24 cellular contexts compared by ENCODE assay signal in genomic region chr15:87656373-87656772, GRCh38.
DNase-seq lines count a peak whose midpoint lies in the region; ATAC-seq, FAIRE-seq and TF ChIP-seq lines count a peak whose summit lies in the region.
"Had no signal": no experiment of that assay in that cellular context is flagged by ENCODE, and none has a peak within 500 bp of the region (broad histone marks: within the 10 kb centered on the region; RNA-seq: fewer than 3 reads in every experiment).

No MANE protein-coding gene starts in this region.

- no peak overlapping the region for H3K23ac ChIP-seq in trophoblast cell (ENCODE audit: low read length)

- H3K9me3 Mint-ChIP-seq in MCF 10A (ENCODE audit: unreplicated experiment) (no peaks in the 10 kb centered on the region), type B pancreatic cell (no peaks in the 10 kb centered on the region)
- H3K9me3 Mint-ChIP-seq: CD8-positive, alpha-beta T cell had no signal

- no peak overlapping the region for H2AK5ac ChIP-seq in trophoblast cell (ENCODE audit: low read length)

- no peak overlapping the region for H2BK5ac ChIP-seq in trophoblast cell (ENCODE audit: low read depth, low read length, poor library complexity)

- no peak overlapping the region for H3K4ac ChIP-seq in trophoblast cell (ENCODE audit: low read depth, low read length)

- intact Hi-C loops in mammary epithelial cell (cut with micrococcal nuclease): no loop called here
- intact Hi-C loops in MCF 10A (cut with micrococcal nuclease): no loop called here
- intact Hi-C loops in K562 (cut with micrococcal nuclease): no loop called here
- intact Hi-C loops in dorsolateral prefrontal cortex (cut with DNase I): no loop called here

- no peak overlapping the region for H2BK120ac ChIP-seq in trophoblast cell (ENCODE audit: insufficient read depth, low read length, poor library complexity)

- FAIRE-seq in K562 (lab: Jason Lieb, UNC): no peak
- FAIRE-seq: A549, D721Med, G401.6, GM12891, GM19239 had no signal

- no peak for TF ChIP-seq RAD21 in K562 (CRISPR knock-in tag; conservative IDR thresholded peaks at IDR 0.05 in 1 of 2, IDR thresholded peaks at IDR 0.05 in 1 of 2)

- TF ChIP-seq EP300 in K562 (IDR thresholded peaks at IDR 0.05; ENCODE audit: low read length): no peak

- H3K27me3 ChIP-seq in mammary epithelial cell (ENCODE audit: insufficient read depth, low read length) (no peaks in the 10 kb centered on the region), K562 (ENCODE audit: control insufficient read depth in 2 of 2, insufficient read depth in 2 of 2, low read length in 2 of 2) (no peaks in the 10 kb centered on the region), trophoblast cell (ENCODE audit: insufficient read depth, low read length) (no peaks in the 10 kb centered on the region), dorsolateral prefrontal cortex (no peaks in the 10 kb centered on the region)
- H3K27me3 ChIP-seq: BLaER1 treated with 17β-estradiol and CSF1 and Interleukin-3, amounts not matched to agents 10 nM and 100 nM had no signal

- H3K36me3 Mint-ChIP-seq in MCF 10A (ENCODE audit: insufficient read depth, unreplicated experiment) (no peaks in the 10 kb centered on the region), type B pancreatic cell (no peaks in the 10 kb centered on the region)
- H3K36me3 Mint-ChIP-seq: CD8-positive, alpha-beta T cell had no signal

- no peak for ATAC-seq in K562
- ATAC-seq in GM21529 (IDR thresholded peaks at IDR 0.05; ENCODE audit: unreplicated experiment): no peak
- ATAC-seq: A549; CD8-positive, alpha-beta T cell had no signal

- no peak overlapping the region for H3K14ac ChIP-seq in trophoblast cell (ENCODE audit: low read length)

- BruUV-seq in mammary epithelial cell (replicated peaks; lab: Mats Ljungman, UMichigan) (no TSS peak), MCF 10A (replicated peaks; lab: Mats Ljungman, UMichigan) (no TSS peak), K562 (replicated peaks; lab: Mats Ljungman, UMichigan) (no TSS peak)

- H4K8ac ChIP-seq in trophoblast cell (ENCODE audit: low read depth, low read length): no peak overlapping the region

- CTCF ChIA-PET in mammary epithelial cell (lab: Charles Lee; ENCODE audit: low non-redundant PET) (no interaction called here), MCF 10A (lab: Yijun Ruan, JAX) (interaction anchor here (0.6 to 1.6 kb wide), 3 partner anchors 11 to 23 kb away, joined by 3 to 4 read pairs (median 3); no protein-coding TSS in a partner anchor), K562 (lab: Yijun Ruan, JAX; ENCODE audit: low intra/inter-chr PET ratio) (no interaction called here)

- H3K27ac Mint-ChIP-seq in MCF 10A (ENCODE audit: low read depth, unreplicated experiment): no peak overlapping the region
- H3K27ac Mint-ChIP-seq in type B pancreatic cell: peak overlapping the region; percentile 36
- H3K27ac Mint-ChIP-seq: B cell; CD4-positive, alpha-beta T cell; CD8-positive, alpha-beta T cell had no signal

- H3K4me1 Mint-ChIP-seq in MCF 10A (ENCODE audit: insufficient read depth, unreplicated experiment) (peaks cover 19% of the 10 kb centered on the region), type B pancreatic cell (ENCODE audit: unreplicated experiment) (peaks cover 2% of the 10 kb centered on the region)
- H3K4me1 Mint-ChIP-seq: B cell had no signal

- in situ Hi-C loops in mammary epithelial cell (cut with MboI; ENCODE audit: low sequenced_read_pairs in 2 of 2): no loop called here
- in situ Hi-C loops in K562 (cut with MboI): no loop called here

- no peaks in the 10 kb centered on the region for H3K36me3 ChIP-seq in mammary epithelial cell (ENCODE audit: insufficient read depth, low read length)
- peaks cover 21% of the 10 kb centered on the region; the same call in 1 of the 3 replicates for H3K36me3 ChIP-seq in K562 (ENCODE audit: control insufficient read depth, insufficient read depth, low read length)
- no peaks in the 10 kb centered on the region for H3K36me3 ChIP-seq in trophoblast cell (ENCODE audit: control insufficient read depth in 1 of 2, insufficient read depth in 2 of 2, low read length in 2 of 2)
- H3K36me3 ChIP-seq: BLaER1 treated with 17β-estradiol and CSF1 and Interleukin-3, amounts not matched to agents 10 nM and 100 nM had no signal

- H2BK12ac ChIP-seq in trophoblast cell (ENCODE audit: low read length): no peak overlapping the region

- no peak overlapping the region for H3K4me3 ChIP-seq in mammary epithelial cell (replicated peaks in 1 of 3; ENCODE audit: insufficient read depth in 1 of 3, low read depth in 2 of 3, low read length in 3 of 3)
- no peak overlapping the region for H3K4me3 ChIP-seq in K562
- H3K4me3 ChIP-seq in trophoblast cell (ENCODE audit: low read depth, low read length): no peak overlapping the region
- no peak overlapping the region for H3K4me3 ChIP-seq in dorsolateral prefrontal cortex
- H3K4me3 ChIP-seq: A549; BLaER1 treated with 17β-estradiol and CSF1 and Interleukin-3, amounts not matched to agents 10 nM and 100 nM had no signal

- H4K12ac ChIP-seq in trophoblast cell (ENCODE audit: low read depth, low read length): no peak overlapping the region

- dilution Hi-C loops in mammary epithelial cell (cut with HindIII; ENCODE audit: low sequenced_read_pairs): no loop called here

- no peak for TF ChIP-seq POLR2A in K562 (conservative IDR thresholded peaks at IDR 0.05)

- POLR2A ChIA-PET in MCF 10A (lab: Yijun Ruan, JAX) (no interaction called here), K562 (lab: Yijun Ruan, JAX) (no interaction called here)

- H3K4me2 ChIP-seq in mammary epithelial cell (ENCODE audit: insufficient read depth, low read depth, low read length) (peak overlapping the region; percentile 0), K562 (ENCODE audit: insufficient read depth, low read length) (no peak overlapping the region), trophoblast cell (ENCODE audit: low read length) (no peak overlapping the region)
- H3K4me2 ChIP-seq: A549; BLaER1 treated with 17β-estradiol and CSF1 and Interleukin-3, amounts not matched to agents 10 nM and 100 nM had no signal

- H4K91ac ChIP-seq in trophoblast cell (ENCODE audit: low read depth, low read length): no peak overlapping the region

- H3K9me1 ChIP-seq in K562 (ENCODE audit: control insufficient read depth, insufficient read depth, low read length): no peaks in the 10 kb centered on the region

- H3K79me1 ChIP-seq in trophoblast cell (ENCODE audit: low read length): no peaks in the 10 kb centered on the region

- H3K9ac ChIP-seq in mammary epithelial cell (ENCODE audit: insufficient read depth, low read length): no peak overlapping the region
- H3K9ac ChIP-seq in K562 (ENCODE audit: insufficient read depth in 1 of 2, low read depth in 2 of 2, low read length in 2 of 2): no peak overlapping the region
- H3K9ac ChIP-seq in trophoblast cell (ENCODE audit: low read length): no peak overlapping the region
- H3K9ac ChIP-seq: BLaER1 treated with 17β-estradiol and CSF1 and Interleukin-3, amounts not matched to agents 10 nM and 100 nM had no signal

- TF ChIP-seq CTCF in mammary epithelial cell (conservative IDR thresholded peaks at IDR 0.05 in 1 of 2, IDR thresholded peaks at IDR 0.05 in 1 of 2; ENCODE audit: extremely low read depth in 1 of 2, insufficient read depth in 1 of 2, low read depth in 1 of 2, low read length in 2 of 2): no peak
- TF ChIP-seq CTCF in MCF 10A (IDR thresholded peaks at IDR 0.05; ENCODE audit: unreplicated experiment): no peak
- no peak for TF ChIP-seq CTCF in K562 (IDR thresholded peaks at IDR 0.05 in 2 of 3, conservative IDR thresholded peaks at IDR 0.05 in 1 of 3; ENCODE audit: insufficient read depth in 2 of 3, low read depth in 1 of 3, low read length in 3 of 3)
- TF ChIP-seq CTCF in type B pancreatic cell (conservative IDR thresholded peaks at IDR 0.05): no peak
- no peak for TF ChIP-seq CTCF in dorsolateral prefrontal cortex (IDR thresholded peaks at IDR 0.05 in 54 of 56, conservative IDR thresholded peaks at IDR 0.05 in 2 of 56; ENCODE audit: low read depth in 1 of 56, partially characterized antibody in 56 of 56)

- H4K20me1 ChIP-seq in mammary epithelial cell (ENCODE audit: insufficient read depth, low read length) (no peaks in the 10 kb centered on the region), K562 (replicated peaks; ENCODE audit: control insufficient read depth, insufficient read depth, low read length) (0 out of 2 replicates have a peak, but pooled peaks cover 2% of the 10 kb centered on the region)
- H4K20me1 ChIP-seq: BLaER1 treated with 17β-estradiol and CSF1 and Interleukin-3, amounts not matched to agents 10 nM and 100 nM had no signal

- H3K79me2 ChIP-seq in mammary epithelial cell (ENCODE audit: insufficient read depth, low read length) (no peaks in the 10 kb centered on the region), K562 (ENCODE audit: control insufficient read depth, insufficient read depth, low read length) (peaks cover 11% of the 10 kb centered on the region; the same call in 2 of the 3 replicates), trophoblast cell (ENCODE audit: control insufficient read depth, insufficient read depth, low read length, poor library complexity) (no peaks in the 10 kb centered on the region)

- DNase-seq in mammary epithelial cell (no peak), MCF 10A (ENCODE audit: unreplicated experiment) (no peak), K562 (ENCODE audit: extremely low read depth in 1 of 4, low spot score in 3 of 4) (no peak), trophoblast cell (peak; percentile 47 to 71), type B pancreatic cell (ENCODE audit: extremely low spot score, unreplicated experiment) (no peak), HuH-7 (ENCODE audit: low spot score) (no peak), dorsolateral prefrontal cortex (no peak)
- DNase-seq: AML-193; Caco-2; Calu3; CD4-positive, alpha-beta T cell; CD8-positive, alpha-beta T cell; DMS79 treated with DMSO at 0.1 percent for 48 hours; GF-D8 had no signal

- H3K4me1 ChIP-seq in mammary epithelial cell (ENCODE audit: insufficient read depth, low read length) (peaks cover 13% of the 10 kb centered on the region), K562 (replicated peaks in 1 of 2; ENCODE audit: control insufficient read depth in 2 of 2, insufficient read depth in 2 of 2, low read length in 2 of 2) (peaks cover 13 to 21% of the 10 kb centered on the region in 2 experiments; a peak in 4 of 5 replicates), trophoblast cell (ENCODE audit: control insufficient read depth in 1 of 2, insufficient read depth in 2 of 2, low read length in 2 of 2) (no peaks in the 10 kb centered on the region)
- H3K4me1 ChIP-seq: BLaER1 treated with 17β-estradiol and CSF1 and Interleukin-3, amounts not matched to agents 10 nM and 100 nM; Caco-2 had no signal

- H3K4me3 Mint-ChIP-seq in MCF 10A (ENCODE audit: unreplicated experiment): no peak overlapping the region
- no peak overlapping the region for H3K4me3 Mint-ChIP-seq in type B pancreatic cell
- H3K4me3 Mint-ChIP-seq: B cell; CD4-positive, alpha-beta T cell; CD8-positive, alpha-beta T cell had no signal

- H3K9me3 ChIP-seq in mammary epithelial cell (replicated peaks; ENCODE audit: insufficient read depth, low read length): no peaks in the 10 kb centered on the region
- no peaks in the 10 kb centered on the region for H3K9me3 ChIP-seq in K562 (replicated peaks; ENCODE audit: control insufficient read depth, insufficient read depth, low read depth, low read length)
- H3K9me3 ChIP-seq in trophoblast cell (ENCODE audit: insufficient read depth, low read depth, low read length): no peaks in the 10 kb centered on the region
- H3K9me3 ChIP-seq: A549; BLaER1 treated with 17β-estradiol and CSF1 and Interleukin-3, amounts not matched to agents 10 nM and 100 nM; Caco-2 had no signal

- 100% methylated on average over 1 of the region's 1 CpG for WGBS in mammary epithelial cell (ENCODE audit: low coverage, missing lambda C conversion rate)
- WGBS in K562 (ENCODE audit: insufficient coverage, low coverage, missing lambda C conversion rate): 33% methylated on average over 1 of the region's 1 CpG
- WGBS in trophoblast cell (ENCODE audit: extremely low coverage, insufficient coverage, insufficient read length): no CpG with 5 or more reads among the region's 1 CpG

- H2AFZ ChIP-seq in mammary epithelial cell (ENCODE audit: low read depth, low read length) (peak overlapping the region; percentile 16), K562 (ENCODE audit: low read depth, low read length) (no peak overlapping the region), trophoblast cell (ENCODE audit: insufficient read depth, low read length, poor library complexity) (no peak overlapping the region)

- no peak overlapping the region for H3K18ac ChIP-seq in trophoblast cell (ENCODE audit: low read length)

- no peak overlapping the region for H3K27ac ChIP-seq in mammary epithelial cell (ENCODE audit: insufficient read depth, low read depth, low read length)
- H3K27ac ChIP-seq in K562 (ENCODE audit: extremely low read depth, low read depth, low read length): no peak overlapping the region
- no peak overlapping the region for H3K27ac ChIP-seq in trophoblast cell (ENCODE audit: low read depth, low read length)
- H3K27ac ChIP-seq in dorsolateral prefrontal cortex: no peak overlapping the region
- H3K27ac ChIP-seq: 22Rv1; A549; BLaER1 treated with 17β-estradiol and CSF1 and Interleukin-3, amounts not matched to agents 10 nM and 100 nM; C4-2B had no signal

- no peaks in the 10 kb centered on the region for H3K27me3 Mint-ChIP-seq in MCF 10A (ENCODE audit: insufficient read depth, unreplicated experiment)
- no peaks in the 10 kb centered on the region for H3K27me3 Mint-ChIP-seq in type B pancreatic cell
- H3K27me3 Mint-ChIP-seq: B cell; CD4-positive, alpha-beta T cell had no signal

Comparison
In these comparisons a context has a peak if more than half of its experiments do, and no peak if none do; other contexts are left out.
1. DNase-seq: peak in trophoblast cell (2 of 2); none in mammary epithelial cell (single experiment), MCF 10A (single experiment), K562 (0 of 4), type B pancreatic cell (single experiment), HuH-7 (single experiment) and dorsolateral prefrontal cortex (0 of 10).